Comparison of ENCODE assay signal across 34 cellular contexts in genomic region chr11:7261578-7261977, GRCh38. TPM values are rescaled to one million over a fixed set of nuclear protein-coding genes. Genes with fewer than 3 reads are reported as not detected.
"Had no signal": no experiment of that assay in that cellular context is flagged by ENCODE, and none has a peak within 500 bp of the region (broad histone marks: within the 10 kb centered on the region; RNA-seq: fewer than 3 reads in every experiment).

No MANE protein-coding gene starts in this region.

- DNase-seq: activated CD4-positive, alpha-beta memory T cell treated with anti-CD3 and anti-CD28 coated beads for 36 hours; activated CD4-positive, alpha-beta T cell treated with anti-CD3 and anti-CD28 coated beads for 36 hours; activated CD4-positive, alpha-beta T cell treated with anti-CD3 and anti-CD28 coated beads, Interleukin-2, amount 10 ng/mL, durations not matched to agents 24 days and 14 days; activated CD4-positive, CD25-positive, alpha-beta regulatory T cell; activated CD4-positive, CD25-positive, alpha-beta regulatory T cell treated with anti-CD3 and anti-CD28 coated beads, Interleukin-2, amount 50 U/mL, for 72 hours; activated CD8-positive, alpha-beta memory T cell treated with anti-CD3 and anti-CD28 coated beads, Interleukin-2, amount 10 ng/mL, durations not matched to agents 7 days and 5 days; activated CD8-positive, alpha-beta memory T cell treated with anti-CD3 and anti-CD28 coated beads, Interleukin-2, amount 50 U/mL, for 4 hours; activated CD8-positive, alpha-beta T cell treated with anti-CD3 and anti-CD28 coated beads, Interleukin-2, amount 10 ng/mL, durations not matched to agents 7 days and 5 days; activated gamma-delta T cell; activated naive CD4-positive, alpha-beta T cell; activated naive CD4-positive, alpha-beta T cell treated with anti-CD3 and anti-CD28 coated beads, Interleukin-2, amount 10 ng/mL, durations not matched to agents 7 days and 5 days; activated naive CD8-positive, alpha-beta T cell treated with anti-CD3 and anti-CD28 coated beads, Interleukin-2, amount 10 ng/mL, durations not matched to agents 7 days and 5 days; activated T-cell treated with anti-CD3 and anti-CD28 coated beads, Interleukin-2, amount 50 U/mL, for 1 hour; activated T-cell treated with anti-CD3 and anti-CD28 coated beads, Interleukin-2, amount 50 U/mL, for 48 hours; central memory CD4-positive, alpha-beta T cell; cerebellar nuclear complex; colonic mucosa; effector memory CD4-positive, alpha-beta T cell; endodermal cell; erythroblast; foreskin keratinocyte; gastrocnemius medialis; glutamatergic neuron; T-helper 1 cell; T-helper 17 cell; T1000 had no signal

- ATAC-seq: activated CD4-positive, alpha-beta T cell treated with anti-CD3 and anti-CD28 coated beads for 36 hours; activated CD8-positive, alpha-beta memory T cell treated with anti-CD3 and anti-CD28 coated beads, Interleukin-2, amount 10 ng/mL, durations not matched to agents 7 days and 5 days; activated CD8-positive, alpha-beta T cell treated with anti-CD3 and anti-CD28 coated beads, Interleukin-2, amount 10 ng/mL, durations not matched to agents 7 days and 5 days; activated naive CD4-positive, alpha-beta T cell treated with anti-CD3 and anti-CD28 coated beads, Interleukin-2, amount 50 U/mL, for 72 hours; foreskin keratinocyte; gastrocnemius medialis; T-helper 17 cell had no signal

- H3K27me3 ChIP-seq: ascending aorta, breast epithelium, cardiac muscle cell, colonic mucosa, gastrocnemius medialis had no signal

- H3K4me3 ChIP-seq: ascending aorta, breast epithelium, cardiac muscle cell, colonic mucosa, esophagus muscularis mucosa, gastrocnemius medialis had no signal

- H3K36me3 ChIP-seq: ascending aorta, breast epithelium, cardiac muscle cell, colonic mucosa, esophagus muscularis mucosa, gastrocnemius medialis had no signal

- H3K4me1 ChIP-seq: ascending aorta, breast epithelium, colonic mucosa, esophagus muscularis mucosa, foreskin keratinocyte, gastrocnemius medialis had no signal

- H3K9me3 ChIP-seq: ascending aorta, breast epithelium, colonic mucosa, esophagus muscularis mucosa, gastrocnemius medialis had no signal

RNA-seq across cellular contexts. Expression of gene SYT9, which starts 9.9 kb away (rescaled TPM):
- total RNA-seq: activated CD4-positive, alpha-beta memory T cell treated with anti-CD3 and anti-CD28 coated beads for 36 hours; activated CD4-positive, alpha-beta T cell treated with anti-CD3 and anti-CD28 coated beads for 36 hours; activated CD4-positive, alpha-beta T cell treated with anti-CD3 and anti-CD28 coated beads, Interleukin-2, amount 10 ng/mL, durations not matched to agents 24 days and 14 days; activated CD8-positive, alpha-beta memory T cell treated with anti-CD3 and anti-CD28 coated beads for 36 hours; activated CD8-positive, alpha-beta memory T cell treated with anti-CD3 and anti-CD28 coated beads, Interleukin-2, amount 10 ng/mL, durations not matched to agents 7 days and 5 days; activated CD8-positive, alpha-beta T cell treated with anti-CD3 and anti-CD28 coated beads, Interleukin-2, amount 10 ng/mL, durations not matched to agents 7 days and 5 days; activated naive CD8-positive, alpha-beta T cell treated with anti-CD3 and anti-CD28 coated beads, Interleukin-2, amount 10 ng/mL, durations not matched to agents 7 days and 5 days; activated T-helper 1 cell treated with anti-CD3 and anti-CD28 coated beads, Interleukin-12 subunit alpha, Interleukin-12 subunit beta, Interleukin-2, Interleukin-4 antibody, amounts not matched to agents 30 ng/mL and 10 ng/mL and 1 ng/mL, durations not matched to agents 14 hours and 24 hours and 36 hours; activated T-helper 2 cell treated with anti-CD3 and anti-CD28 coated beads, Interferon-gamma antibody, Interleukin-2, Interleukin-4, amounts not matched to agents 10 μg/mL and 5 μg/mL and 100 μg/mL, durations not matched to agents 14 hours and 24 hours and 36 hours; foreskin keratinocyte; T-helper 17 cell had no signal
